Comparison of ENCODE assay signal across 9 cellular contexts in the genomic region with DNA sequence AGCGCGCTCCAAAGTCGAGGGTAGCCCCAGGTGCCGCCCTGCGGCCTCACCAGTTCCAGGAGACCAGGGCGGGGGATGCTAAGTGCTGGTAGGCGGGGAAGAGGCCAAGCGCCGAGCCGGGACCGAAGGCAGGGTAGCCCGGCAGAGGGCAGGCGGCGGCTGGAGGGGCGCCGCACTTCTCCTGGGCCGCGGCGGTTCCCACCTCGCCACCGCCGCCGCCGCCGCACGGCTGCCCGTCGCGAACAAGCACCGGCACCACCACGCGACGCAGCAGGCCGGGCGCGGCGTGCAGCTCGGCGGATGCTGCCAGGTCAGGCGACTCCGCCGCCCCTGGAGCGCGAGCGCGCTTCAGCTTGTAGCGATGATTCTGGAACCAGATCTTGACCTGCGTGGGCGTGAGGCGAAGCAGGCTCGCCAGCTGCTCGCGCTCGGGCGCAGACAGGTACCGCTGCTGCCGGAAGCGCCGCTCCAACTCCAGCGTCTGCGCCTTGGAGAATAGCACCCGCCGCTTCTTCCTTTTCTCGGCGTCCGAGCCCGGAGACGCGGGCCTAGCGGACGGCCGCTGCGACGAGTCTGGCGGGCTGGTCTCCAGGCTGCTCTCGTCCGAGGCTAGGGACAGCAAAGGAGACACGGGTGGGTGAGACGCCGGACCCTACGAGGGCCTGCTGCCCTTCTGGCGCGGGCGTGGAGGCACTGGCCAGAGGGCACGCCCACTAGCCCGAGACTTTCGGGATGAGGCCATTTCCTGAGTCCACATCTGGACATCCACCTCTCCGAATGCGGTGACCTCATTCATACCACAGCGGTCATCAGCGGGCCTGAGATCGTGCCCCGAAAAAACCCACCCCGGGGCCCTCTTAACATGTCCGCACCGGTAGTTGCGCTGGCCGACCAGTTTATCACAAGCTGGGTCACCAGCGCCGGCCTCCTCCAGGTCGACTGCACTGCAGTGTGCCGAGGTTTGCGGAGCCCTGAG. TPM values are rescaled to one million over a fixed set of nuclear protein-coding genes. Genes with fewer than 3 reads are reported as not detected.
A peak's percentile ranks its signal among the peaks of the same experiment; 100 is the strongest.
DNase-seq lines count a peak whose midpoint lies in the region; ATAC-seq and TF ChIP-seq lines count a peak whose summit lies in the region.
"Had no signal": no experiment of that assay in that cellular context is flagged by ENCODE, and none has a peak within 500 bp of the region (broad histone marks: within the 10 kb centered on the region; RNA-seq: fewer than 3 reads in every experiment).

No MANE protein-coding gene starts in this region.

- no peak overlapping the region for H3K9ac ChIP-seq in HUES48 (ENCODE audit: low read depth, low read length)

- no peak for ATAC-seq in GM21381 (IDR thresholded peaks at IDR 0.05; ENCODE audit: unreplicated experiment)
- ATAC-seq in GM21390 (IDR thresholded peaks at IDR 0.05; ENCODE audit: unreplicated experiment) = no peak

- TF ChIP-seq CTCF in ascending aorta (IDR thresholded peaks at IDR 0.05) = no peak
- no peak for TF ChIP-seq CTCF in testis (IDR thresholded peaks at IDR 0.05)

- H3K27me3 ChIP-seq in HUES48 (ENCODE audit: control insufficient read depth, insufficient read depth, low read length) = peaks cover 100% of the 10 kb centered on the region
- H3K27me3 ChIP-seq in ascending aorta = peaks cover 6% of the 10 kb centered on the region
- no peaks in the 10 kb centered on the region for H3K27me3 ChIP-seq in testis

- 0 to 1% methylated on average over 3 to 82 of the region's 103 CpGs for WGBS in testis, 2 donors

- H3K9me3 ChIP-seq in HUES48 (ENCODE audit: control insufficient read depth, insufficient read depth, low read length) (no peaks in the 10 kb centered on the region), ascending aorta (no peaks in the 10 kb centered on the region), testis (no peaks in the 10 kb centered on the region)

- DNase-seq in DMS153 treated with DMSO at 0.1 percent for 48 hours (lab: John Stamatoyannopoulos, UW; ENCODE audit: unreplicated experiment) (peak; percentile 28), ascending aorta (ENCODE audit: low spot score in 2 of 2) (no peak), iris pigment epithelial cell (ENCODE audit: low read depth) (peak; percentile 25), testis (peak; percentile 53), NOMO-1 treated with dmso at 0.1 percent for 144 hours (lab: John Stamatoyannopoulos, UW; ENCODE audit: unreplicated experiment) (no peak)

- TF ChIP-seq POLR2A in testis (IDR thresholded peaks at IDR 0.05) = no peak

- H3K27ac ChIP-seq in HUES48 (ENCODE audit: low read depth, low read length) (no peak overlapping the region), ascending aorta (no peak overlapping the region), testis (peak overlapping the region; percentile 36 to 50)

- no peaks in the 10 kb centered on the region for H3K36me3 ChIP-seq in HUES48 (ENCODE audit: control insufficient read depth, insufficient read depth, low read length)
- H3K36me3 ChIP-seq in ascending aorta = no peaks in the 10 kb centered on the region
- no peaks in the 10 kb centered on the region for H3K36me3 ChIP-seq in testis (ENCODE audit: low read depth, missing control alignments)

- H3K4me1 ChIP-seq in HUES48 (ENCODE audit: control insufficient read depth, insufficient read depth, low read length) (peaks cover 18% of the 10 kb centered on the region), ascending aorta (peaks cover 5 to 13% of the 10 kb centered on the region in 2 donors), testis (peaks cover 22% of the 10 kb centered on the region)

- intact Hi-C loops in ascending aorta (cut with DNase I) = no loop called here
- intact Hi-C loops in testis (cut with DNase I; ENCODE audit: low total_unique reads) = no loop called here

- peak overlapping the region; percentile 53 for H3K4me3 ChIP-seq in HUES48 (ENCODE audit: low read depth, low read length)
- H3K4me3 ChIP-seq in ascending aorta = peak overlapping the region; percentile 45 to 65
- H3K4me3 ChIP-seq in testis = peak overlapping the region; percentile 46 to 68

RNA-seq across cellular contexts. Expression of gene NKX2-8, which starts 1.3 kb away (rescaled TPM):
- total RNA-seq in ascending aorta (not detected), testis (10 to 100 TPM; 62.4 to 63.3 TPM)
- 10.4 TPM for polyA plus RNA-seq in testis (ENCODE audit: insufficient read depth, low read depth, low replicate concordance)
- total RNA-seq: HT1080 had no signal

Comparison
In these comparisons a context has a peak if more than half of its experiments do, and no peak if none do; other contexts are left out.
1. DNase-seq: peak in DMS153 treated with DMSO at 0.1 percent for 48 hours (single experiment), iris pigment epithelial cell (single experiment) and testis (single experiment); none in ascending aorta (0 of 2) and NOMO-1 treated with dmso at 0.1 percent for 144 hours (single experiment).
2. H3K27ac ChIP-seq: peak in testis (2 of 2); none in HUES48 (single experiment) and ascending aorta (0 of 2).
3. RNA of gene NKX2-8, which starts 1.3 kb away (total RNA-seq): 62.4 to 63.3 TPM in testis; not detected in ascending aorta (single experiment); every median in the first group is over 10 times any median in the second.
4. Peak in every context shown above with its lines, with median percentiles within 50 percentile points of each other: H3K4me3 ChIP-seq.